ENCODE assay signal across 8 cellular contexts in genomic region chr11:65439331-65440181, GRCh38. TPM values are rescaled to one million over a fixed set of nuclear protein-coding genes. Genes with fewer than 3 reads are reported as not detected.
DNase-seq lines count a peak whose midpoint lies in the region; TF ChIP-seq lines count a peak whose summit lies in the region.

No MANE protein-coding gene starts in this region.

- in situ Hi-C loops in SK-MEL-5 (cut with HindIII; ENCODE audit: low pct_unique_long_range_greater_than_20kb, low sequenced_read_pairs), result no loop called here

- no peaks in the 10 kb centered on the region for H3K27me3 Mint-ChIP-seq in progenitor cell of endocrine pancreas

- TF ChIP-seq CTCF in epithelial cell of esophagus (IDR thresholded peaks at IDR 0.05; ENCODE audit: insufficient read depth, low read depth, low read length, missing control alignments) (no peak), retinal pigment epithelial cell (conservative IDR thresholded peaks at IDR 0.05; ENCODE audit: low read depth, low read length) (no peak), progenitor cell of endocrine pancreas (IDR thresholded peaks at IDR 0.05; ENCODE audit: unreplicated experiment) (no peak)

- no peak overlapping the region for H3K4me3 Mint-ChIP-seq in progenitor cell of endocrine pancreas (ENCODE audit: low read depth)

- DNase-seq in EH (ENCODE audit: low read depth), result peak; percentile 61
- peak; percentile 45 for DNase-seq in SK-MEL-5 (ENCODE audit: low read depth, low spot score)
- peak; percentile 38 for DNase-seq in epithelial cell of esophagus (ENCODE audit: low read depth)
- no peak for DNase-seq in retinal pigment epithelial cell (ENCODE audit: low read depth)
- no peak for DNase-seq in progenitor cell of endocrine pancreas (ENCODE audit: low spot score, unreplicated experiment)
- no peak for DNase-seq in SIG-M5 (lab: John Stamatoyannopoulos, UW)
- DNase-seq in activated CD4-positive, alpha-beta T cell treated with anti-CD3 and anti-CD28 coated beads for 1 hour, result no peak
- no peak for DNase-seq in GM19238 (ENCODE audit: insufficient read length, low spot score)

- H3K4me3 ChIP-seq in epithelial cell of esophagus (ENCODE audit: low read length) (no peak overlapping the region), retinal pigment epithelial cell (ENCODE audit: low read length) (peak overlapping the region; percentile 20)

- H3K36me3 Mint-ChIP-seq in progenitor cell of endocrine pancreas (ENCODE audit: insufficient read depth), result peaks cover 6% of the 10 kb centered on the region

- H3K27ac Mint-ChIP-seq in progenitor cell of endocrine pancreas, result no peak overlapping the region

- H3K4me1 Mint-ChIP-seq in progenitor cell of endocrine pancreas (ENCODE audit: low read depth), result peaks cover 24% of the 10 kb centered on the region

- H3K9me3 Mint-ChIP-seq in progenitor cell of endocrine pancreas (ENCODE audit: low read depth), result no peaks in the 10 kb centered on the region

RNA-seq across cellular contexts. Expression of gene NEAT1, which starts 17.0 kb away (rescaled TPM):
- 13.3 and 17.2 TPM in 2 replicates for total RNA-seq in SK-MEL-5 (2014; rRNA removed; shearing (Covaris generic))
- 92.3 and 140 TPM in 2 replicates for polyA plus RNA-seq in SK-MEL-5 (2015; cell fraction: cytosol; rRNA removed)
- polyA plus RNA-seq in SK-MEL-5 (2015; cell fraction: nucleus; rRNA removed), result 4,541 and 4,715 TPM in 2 replicates
- total RNA-seq in progenitor cell of endocrine pancreas, result 78.8 and 99.9 TPM in 2 replicates

RNA-seq across cellular contexts. Expression of gene FRMD8, which starts 53.1 kb away (rescaled TPM):
- total RNA-seq in SK-MEL-5 (2014; rRNA removed; shearing (Covaris generic)), result 36.4 and 37.5 TPM in 2 replicates
- 71.8 and 107 TPM in 2 replicates for polyA plus RNA-seq in SK-MEL-5 (2015; cell fraction: cytosol; rRNA removed)
- 89.4 and 95.0 TPM in 2 replicates for polyA plus RNA-seq in SK-MEL-5 (2015; cell fraction: nucleus; rRNA removed)
- total RNA-seq in progenitor cell of endocrine pancreas, result 27.3 and 27.5 TPM in 2 replicates

RNA-seq across cellular contexts. Expression of gene SLC25A45, which starts 57.1 kb away (rescaled TPM):
- 3.4 and 4.6 TPM in 2 replicates for total RNA-seq in SK-MEL-5 (2014; rRNA removed; shearing (Covaris generic))
- 4.9 and 9.4 TPM in 2 replicates for polyA plus RNA-seq in SK-MEL-5 (2015; cell fraction: cytosol; rRNA removed)
- 24.3 and 28.9 TPM in 2 replicates for polyA plus RNA-seq in SK-MEL-5 (2015; cell fraction: nucleus; rRNA removed)
- 4.0 and 5.3 TPM in 2 replicates for total RNA-seq in progenitor cell of endocrine pancreas

RNA-seq across cellular contexts. Expression of gene MALAT1, which starts 59.3 kb away (rescaled TPM):
- total RNA-seq in SK-MEL-5 (2014; rRNA removed; shearing (Covaris generic)), result 1,469 and 1,846 TPM in 2 replicates
- polyA plus RNA-seq in SK-MEL-5 (2015; cell fraction: cytosol; rRNA removed), result 14.9 and 24.6 TPM in 2 replicates
- 1,901 and 1,945 TPM in 2 replicates for polyA plus RNA-seq in SK-MEL-5 (2015; cell fraction: nucleus; rRNA removed)
- total RNA-seq in progenitor cell of endocrine pancreas, result 16,546 and 17,116 TPM in 2 replicates

Comparison
In these comparisons a context has a peak if more than half of its experiments do, and no peak if none do; other contexts are left out.
1. DNase-seq: peak in EH (single experiment), SK-MEL-5 (single experiment) and epithelial cell of esophagus (single experiment); none in retinal pigment epithelial cell (single experiment), progenitor cell of endocrine pancreas (single experiment), SIG-M5 (single experiment), activated CD4-positive, alpha-beta T cell treated with anti-CD3 and anti-CD28 coated beads for 1 hour (single experiment) and GM19238 (single experiment).